ENCODE assay signal across 13 cellular contexts in the genomic region with DNA sequence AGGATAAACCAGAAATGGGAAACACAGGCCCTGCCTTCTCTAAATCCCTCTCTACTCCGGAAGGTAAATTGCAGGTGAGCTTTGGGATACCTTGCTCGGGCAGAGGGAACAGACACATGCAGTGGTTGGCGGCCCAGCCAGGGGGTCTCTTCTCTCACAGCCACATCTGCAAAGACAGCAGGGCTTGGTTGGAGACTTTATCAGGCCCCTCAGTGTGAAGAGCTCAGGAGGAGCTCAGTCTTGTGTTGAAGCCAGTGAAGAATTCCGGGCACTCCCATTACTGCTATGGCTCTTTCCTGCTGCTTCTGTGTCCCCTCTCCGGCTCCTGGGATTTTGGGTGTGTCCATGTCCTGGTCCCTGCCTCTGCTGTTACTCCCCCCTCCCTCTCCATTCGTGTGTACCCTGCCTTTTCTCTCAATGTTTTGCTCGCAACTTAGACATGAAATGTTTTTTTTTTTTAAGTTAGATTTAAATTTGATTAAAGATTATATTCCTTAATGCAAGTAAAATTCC.
DNase-seq lines count a peak whose midpoint lies in the region; ATAC-seq and TF ChIP-seq lines count a peak whose summit lies in the region.
"Had no signal": no experiment of that assay in that cellular context is flagged by ENCODE, and none has a peak within 500 bp of the region (broad histone marks: within the 10 kb centered on the region; RNA-seq: fewer than 3 reads in every experiment).

No MANE protein-coding gene starts in this region.

- no peak for ATAC-seq in Right ventricle myocardium superior (ENCODE audit: poor library complexity)
- ATAC-seq in mucosa of descending colon: peak; percentile 32
- no peak for ATAC-seq in esophagus mucosa

- WGBS in adipose tissue, 3 donors: 83 to 90% (median 87%) methylated on average over 7 of the region's 7 CpGs

- no peak for TF ChIP-seq CTCF in left ventricle myocardium inferior (IDR thresholded peaks at IDR 0.05; ENCODE audit: borderline replicate concordance)
- no peak for TF ChIP-seq CTCF in mucosa of descending colon (IDR thresholded peaks at IDR 0.05)

- no peak for DNase-seq in left ventricle myocardium inferior
- DNase-seq in Right ventricle myocardium superior: no peak
- DNase-seq in mucosa of descending colon: no peak
- no peak for DNase-seq in germinal center (ENCODE audit: low spot score)
- no peak for DNase-seq in EL
- DNase-seq: DMS153, NCI-H187 treated with DMSO at 0.1 percent for 48 hours had no signal

- intact Hi-C loops in left ventricle myocardium inferior (cut with micrococcal nuclease): no loop called here
- intact Hi-C loops in Right ventricle myocardium superior (cut with DNase I): no loop called here
- intact Hi-C loops in mucosa of descending colon (cut with DNase I, micrococcal nuclease): no loop called here

- peak overlapping the region; percentile 50 for H3K27ac ChIP-seq in left ventricle myocardium inferior (replicated peaks)
- H3K27ac ChIP-seq in adipose tissue (ENCODE audit: low read depth, low read length): peak overlapping the region; percentile 5
- H3K27ac ChIP-seq: C4-2B, RWPE1, SJSA1 had no signal

- no peaks in the 10 kb centered on the region for H3K9me3 ChIP-seq in left ventricle myocardium inferior (replicated peaks)
- H3K9me3 ChIP-seq in mucosa of descending colon: no peaks in the 10 kb centered on the region
- H3K9me3 ChIP-seq: HAP-1, SJSA1 had no signal

- no peaks in the 10 kb centered on the region for H3K27me3 ChIP-seq in left ventricle myocardium inferior (ENCODE audit: low read depth)
- H3K27me3 ChIP-seq: SJSA1 had no signal

- H3K4me3 ChIP-seq in left ventricle myocardium inferior: no peak overlapping the region
- H3K4me3 ChIP-seq in mucosa of descending colon: no peak overlapping the region
- H3K4me3 ChIP-seq: HAP-1, SJSA1 had no signal

- peaks cover 94% of the 10 kb centered on the region for H3K4me1 ChIP-seq in left ventricle myocardium inferior
- H3K4me1 ChIP-seq in mucosa of descending colon (ENCODE audit: low read depth): no peaks in the 10 kb centered on the region
- H3K4me1 ChIP-seq: HAP-1 had no signal

- H3K36me3 ChIP-seq in left ventricle myocardium inferior (no peaks in the 10 kb centered on the region), mucosa of descending colon (ENCODE audit: low read depth) (no peaks in the 10 kb centered on the region)
- H3K36me3 ChIP-seq: HAP-1, SJSA1 had no signal
